ENCODE assay signal across 1 cellular context in the genomic region with DNA sequence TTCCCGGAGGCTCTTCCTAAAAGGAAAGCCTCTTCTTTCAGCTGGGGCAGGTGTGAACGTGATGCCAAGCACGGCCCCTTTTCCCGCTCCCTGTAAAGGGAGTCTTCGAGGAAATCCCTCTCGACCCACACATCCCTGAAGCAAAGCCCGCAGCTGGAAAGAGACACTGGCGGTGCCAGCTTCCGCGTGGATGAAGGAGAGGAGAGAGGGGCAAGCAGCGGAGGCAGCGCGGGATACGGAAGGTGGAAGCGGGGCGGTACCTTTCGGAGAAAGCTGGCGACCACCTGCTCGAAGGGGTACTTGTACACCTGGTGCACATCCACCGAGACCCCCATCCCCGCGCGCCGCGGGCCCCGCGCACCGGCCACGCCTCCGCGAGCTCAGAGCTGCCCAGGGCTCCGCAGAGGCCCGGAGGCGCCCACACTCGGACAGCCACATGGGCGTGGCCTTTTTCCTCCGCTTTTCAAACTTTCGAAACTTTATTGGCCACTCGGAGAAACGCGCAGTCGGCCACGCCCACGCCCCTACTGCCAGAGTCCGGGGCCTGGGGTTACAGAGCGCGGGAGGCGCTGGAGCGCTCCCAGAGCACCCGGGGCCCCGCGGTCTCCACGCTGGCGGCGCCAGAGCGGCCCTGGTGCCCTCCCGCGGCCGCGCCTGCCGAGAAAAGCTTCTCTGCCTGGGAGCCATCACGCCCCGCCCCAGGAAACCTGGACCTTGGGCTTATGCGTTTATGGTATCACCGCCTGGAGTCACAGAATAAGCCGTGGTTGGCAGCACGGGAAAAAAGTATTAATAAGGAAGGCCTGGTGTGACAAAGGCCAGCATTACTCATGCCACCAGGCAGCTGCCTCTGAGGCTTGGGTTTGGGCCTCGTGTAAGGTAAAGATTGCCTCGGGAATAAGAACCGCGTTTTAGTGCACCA.
TF ChIP-seq lines count a peak whose summit lies in the region.

A gene (minus strand): TSS at position 426 of the 922 bp plus-strand sequence. CDS start 91 bp downstream, at position 335.

TF ChIP-seq in HepG2, 621 proteins besides CTCF, POLR2A, EP300 and RAD21 (continued from another document and continues in another):
- TF ChIP-seq, protein P1, sequence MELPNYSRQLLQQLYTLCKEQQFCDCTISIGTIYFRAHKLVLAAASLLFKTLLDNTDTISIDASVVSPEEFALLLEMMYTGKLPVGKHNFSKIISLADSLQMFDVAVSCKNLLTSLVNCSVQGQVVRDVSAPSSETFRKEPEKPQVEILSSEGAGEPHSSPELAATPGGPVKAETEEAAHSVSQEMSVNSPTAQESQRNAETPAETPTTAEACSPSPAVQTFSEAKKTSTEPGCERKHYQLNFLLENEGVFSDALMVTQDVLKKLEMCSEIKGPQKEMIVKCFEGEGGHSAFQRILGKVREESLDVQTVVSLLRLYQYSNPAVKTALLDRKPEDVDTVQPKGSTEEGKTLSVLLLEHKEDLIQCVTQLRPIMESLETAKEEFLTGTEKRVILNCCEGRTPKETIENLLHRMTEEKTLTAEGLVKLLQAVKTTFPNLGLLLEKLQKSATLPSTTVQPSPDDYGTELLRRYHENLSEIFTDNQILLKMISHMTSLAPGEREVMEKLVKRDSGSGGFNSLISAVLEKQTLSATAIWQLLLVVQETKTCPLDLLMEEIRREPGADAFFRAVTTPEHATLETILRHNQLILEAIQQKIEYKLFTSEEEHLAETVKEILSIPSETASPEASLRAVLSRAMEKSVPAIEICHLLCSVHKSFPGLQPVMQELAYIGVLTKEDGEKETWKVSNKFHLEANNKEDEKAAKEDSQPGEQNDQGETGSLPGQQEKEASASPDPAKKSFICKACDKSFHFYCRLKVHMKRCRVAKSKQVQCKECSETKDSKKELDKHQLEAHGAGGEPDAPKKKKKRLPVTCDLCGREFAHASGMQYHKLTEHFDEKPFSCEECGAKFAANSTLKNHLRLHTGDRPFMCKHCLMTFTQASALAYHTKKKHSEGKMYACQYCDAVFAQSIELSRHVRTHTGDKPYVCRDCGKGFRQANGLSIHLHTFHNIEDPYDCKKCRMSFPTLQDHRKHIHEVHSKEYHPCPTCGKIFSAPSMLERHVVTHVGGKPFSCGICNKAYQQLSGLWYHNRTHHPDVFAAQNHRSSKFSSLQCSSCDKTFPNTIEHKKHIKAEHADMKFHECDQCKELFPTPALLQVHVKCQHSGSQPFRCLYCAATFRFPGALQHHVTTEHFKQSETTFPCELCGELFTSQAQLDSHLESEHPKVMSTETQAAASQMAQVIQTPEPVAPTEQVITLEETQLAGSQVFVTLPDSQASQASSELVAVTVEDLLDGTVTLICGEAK (IDR thresholded peaks at IDR 0.05): peak; percentile 99
- TF ChIP-seq, protein P1 (CRISPR knock-in tag; IDR thresholded peaks at IDR 0.05): peak; percentile 100
- TF ChIP-seq, protein P2, sequence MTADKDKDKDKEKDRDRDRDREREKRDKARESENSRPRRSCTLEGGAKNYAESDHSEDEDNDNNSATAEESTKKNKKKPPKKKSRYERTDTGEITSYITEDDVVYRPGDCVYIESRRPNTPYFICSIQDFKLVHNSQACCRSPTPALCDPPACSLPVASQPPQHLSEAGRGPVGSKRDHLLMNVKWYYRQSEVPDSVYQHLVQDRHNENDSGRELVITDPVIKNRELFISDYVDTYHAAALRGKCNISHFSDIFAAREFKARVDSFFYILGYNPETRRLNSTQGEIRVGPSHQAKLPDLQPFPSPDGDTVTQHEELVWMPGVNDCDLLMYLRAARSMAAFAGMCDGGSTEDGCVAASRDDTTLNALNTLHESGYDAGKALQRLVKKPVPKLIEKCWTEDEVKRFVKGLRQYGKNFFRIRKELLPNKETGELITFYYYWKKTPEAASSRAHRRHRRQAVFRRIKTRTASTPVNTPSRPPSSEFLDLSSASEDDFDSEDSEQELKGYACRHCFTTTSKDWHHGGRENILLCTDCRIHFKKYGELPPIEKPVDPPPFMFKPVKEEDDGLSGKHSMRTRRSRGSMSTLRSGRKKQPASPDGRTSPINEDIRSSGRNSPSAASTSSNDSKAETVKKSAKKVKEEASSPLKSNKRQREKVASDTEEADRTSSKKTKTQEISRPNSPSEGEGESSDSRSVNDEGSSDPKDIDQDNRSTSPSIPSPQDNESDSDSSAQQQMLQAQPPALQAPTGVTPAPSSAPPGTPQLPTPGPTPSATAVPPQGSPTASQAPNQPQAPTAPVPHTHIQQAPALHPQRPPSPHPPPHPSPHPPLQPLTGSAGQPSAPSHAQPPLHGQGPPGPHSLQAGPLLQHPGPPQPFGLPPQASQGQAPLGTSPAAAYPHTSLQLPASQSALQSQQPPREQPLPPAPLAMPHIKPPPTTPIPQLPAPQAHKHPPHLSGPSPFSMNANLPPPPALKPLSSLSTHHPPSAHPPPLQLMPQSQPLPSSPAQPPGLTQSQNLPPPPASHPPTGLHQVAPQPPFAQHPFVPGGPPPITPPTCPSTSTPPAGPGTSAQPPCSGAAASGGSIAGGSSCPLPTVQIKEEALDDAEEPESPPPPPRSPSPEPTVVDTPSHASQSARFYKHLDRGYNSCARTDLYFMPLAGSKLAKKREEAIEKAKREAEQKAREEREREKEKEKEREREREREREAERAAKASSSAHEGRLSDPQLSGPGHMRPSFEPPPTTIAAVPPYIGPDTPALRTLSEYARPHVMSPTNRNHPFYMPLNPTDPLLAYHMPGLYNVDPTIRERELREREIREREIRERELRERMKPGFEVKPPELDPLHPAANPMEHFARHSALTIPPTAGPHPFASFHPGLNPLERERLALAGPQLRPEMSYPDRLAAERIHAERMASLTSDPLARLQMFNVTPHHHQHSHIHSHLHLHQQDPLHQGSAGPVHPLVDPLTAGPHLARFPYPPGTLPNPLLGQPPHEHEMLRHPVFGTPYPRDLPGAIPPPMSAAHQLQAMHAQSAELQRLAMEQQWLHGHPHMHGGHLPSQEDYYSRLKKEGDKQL (CRISPR knock-in tag; IDR thresholded peaks at IDR 0.05; ENCODE audit: low read depth): no peak
- TF ChIP-seq MAF1 (CRISPR knock-in tag; IDR thresholded peaks at IDR 0.05; ENCODE audit: borderline replicate concordance): peak; percentile 71; the same call in 1 of the 2 replicates
- TF ChIP-seq ZMAT3 (CRISPR knock-in tag; conservative IDR thresholded peaks at IDR 0.05): peak; percentile 73
- no peak for TF ChIP-seq RFX5 (IDR thresholded peaks at IDR 0.05; ENCODE audit: low read depth, low read length)
- no peak for TF ChIP-seq ATF7 (IDR thresholded peaks at IDR 0.05)
- no peak for TF ChIP-seq ATF7 (CRISPR knock-in tag; IDR thresholded peaks at IDR 0.05)
- no peak for TF ChIP-seq HNF4G (IDR thresholded peaks at IDR 0.05; ENCODE audit: borderline replicate concordance, low read depth, low read length)
- TF ChIP-seq HNF4G (CRISPR knock-in tag; IDR thresholded peaks at IDR 0.05; ENCODE audit: borderline replicate concordance, low read depth): peak; percentile 57; the same call in 1 of the 2 replicates
- peak; percentile 90 for TF ChIP-seq SAP130 (CRISPR knock-in tag; IDR thresholded peaks at IDR 0.05; ENCODE audit: low read depth)
- TF ChIP-seq ZBTB20 (CRISPR knock-in tag; IDR thresholded peaks at IDR 0.05; ENCODE audit: borderline replicate concordance, low read depth): no peak
- no peak for TF ChIP-seq TBX3 (IDR thresholded peaks at IDR 0.05; ENCODE audit: borderline replicate concordance)
- TF ChIP-seq, protein P3, sequence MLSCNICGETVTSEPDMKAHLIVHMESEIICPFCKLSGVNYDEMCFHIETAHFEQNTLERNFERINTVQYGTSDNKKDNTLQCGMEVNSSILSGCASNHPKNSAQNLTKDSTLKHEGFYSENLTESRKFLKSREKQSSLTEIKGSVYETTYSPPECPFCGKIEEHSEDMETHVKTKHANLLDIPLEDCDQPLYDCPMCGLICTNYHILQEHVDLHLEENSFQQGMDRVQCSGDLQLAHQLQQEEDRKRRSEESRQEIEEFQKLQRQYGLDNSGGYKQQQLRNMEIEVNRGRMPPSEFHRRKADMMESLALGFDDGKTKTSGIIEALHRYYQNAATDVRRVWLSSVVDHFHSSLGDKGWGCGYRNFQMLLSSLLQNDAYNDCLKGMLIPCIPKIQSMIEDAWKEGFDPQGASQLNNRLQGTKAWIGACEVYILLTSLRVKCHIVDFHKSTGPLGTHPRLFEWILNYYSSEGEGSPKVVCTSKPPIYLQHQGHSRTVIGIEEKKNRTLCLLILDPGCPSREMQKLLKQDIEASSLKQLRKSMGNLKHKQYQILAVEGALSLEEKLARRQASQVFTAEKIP (CRISPR knock-in tag; IDR thresholded peaks at IDR 0.05; ENCODE audit: borderline replicate concordance): no peak
- TF ChIP-seq ARNTL (CRISPR knock-in tag; IDR thresholded peaks at IDR 0.05): no peak
- TF ChIP-seq, protein P4, sequence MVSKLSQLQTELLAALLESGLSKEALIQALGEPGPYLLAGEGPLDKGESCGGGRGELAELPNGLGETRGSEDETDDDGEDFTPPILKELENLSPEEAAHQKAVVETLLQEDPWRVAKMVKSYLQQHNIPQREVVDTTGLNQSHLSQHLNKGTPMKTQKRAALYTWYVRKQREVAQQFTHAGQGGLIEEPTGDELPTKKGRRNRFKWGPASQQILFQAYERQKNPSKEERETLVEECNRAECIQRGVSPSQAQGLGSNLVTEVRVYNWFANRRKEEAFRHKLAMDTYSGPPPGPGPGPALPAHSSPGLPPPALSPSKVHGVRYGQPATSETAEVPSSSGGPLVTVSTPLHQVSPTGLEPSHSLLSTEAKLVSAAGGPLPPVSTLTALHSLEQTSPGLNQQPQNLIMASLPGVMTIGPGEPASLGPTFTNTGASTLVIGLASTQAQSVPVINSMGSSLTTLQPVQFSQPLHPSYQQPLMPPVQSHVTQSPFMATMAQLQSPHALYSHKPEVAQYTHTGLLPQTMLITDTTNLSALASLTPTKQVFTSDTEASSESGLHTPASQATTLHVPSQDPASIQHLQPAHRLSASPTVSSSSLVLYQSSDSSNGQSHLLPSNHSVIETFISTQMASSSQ (IDR thresholded peaks at IDR 0.05; ENCODE audit: low read depth): no peak
- TF ChIP-seq, protein P4 (CRISPR knock-in tag; IDR thresholded peaks at IDR 0.05; ENCODE audit: borderline replicate concordance): peak; percentile 33; the same call in 1 of the 2 replicates
- no peak for TF ChIP-seq SMARCC2 (IDR thresholded peaks at IDR 0.05)
- peak; percentile 30 for TF ChIP-seq ERF (CRISPR knock-in tag; IDR thresholded peaks at IDR 0.05)
- TF ChIP-seq, protein P5, sequence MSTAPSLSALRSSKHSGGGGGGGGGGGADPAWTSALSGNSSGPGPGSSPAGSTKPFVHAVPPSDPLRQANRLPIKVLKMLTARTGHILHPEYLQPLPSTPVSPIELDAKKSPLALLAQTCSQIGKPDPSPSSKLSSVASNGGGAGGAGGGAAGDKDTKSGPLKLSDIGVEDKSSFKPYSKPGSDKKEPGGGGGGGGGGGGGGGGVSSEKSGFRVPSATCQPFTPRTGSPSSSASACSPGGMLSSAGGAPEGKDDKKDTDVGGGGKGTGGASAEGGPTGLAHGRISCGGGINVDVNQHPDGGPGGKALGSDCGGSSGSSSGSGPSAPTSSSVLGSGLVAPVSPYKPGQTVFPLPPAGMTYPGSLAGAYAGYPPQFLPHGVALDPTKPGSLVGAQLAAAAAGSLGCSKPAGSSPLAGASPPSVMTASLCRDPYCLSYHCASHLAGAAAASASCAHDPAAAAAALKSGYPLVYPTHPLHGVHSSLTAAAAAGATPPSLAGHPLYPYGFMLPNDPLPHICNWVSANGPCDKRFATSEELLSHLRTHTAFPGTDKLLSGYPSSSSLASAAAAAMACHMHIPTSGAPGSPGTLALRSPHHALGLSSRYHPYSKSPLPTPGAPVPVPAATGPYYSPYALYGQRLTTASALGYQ (CRISPR knock-in tag; IDR thresholded peaks at IDR 0.05): peak; percentile 56; the same call in 1 of the 2 replicates
- TF ChIP-seq, protein P6, sequence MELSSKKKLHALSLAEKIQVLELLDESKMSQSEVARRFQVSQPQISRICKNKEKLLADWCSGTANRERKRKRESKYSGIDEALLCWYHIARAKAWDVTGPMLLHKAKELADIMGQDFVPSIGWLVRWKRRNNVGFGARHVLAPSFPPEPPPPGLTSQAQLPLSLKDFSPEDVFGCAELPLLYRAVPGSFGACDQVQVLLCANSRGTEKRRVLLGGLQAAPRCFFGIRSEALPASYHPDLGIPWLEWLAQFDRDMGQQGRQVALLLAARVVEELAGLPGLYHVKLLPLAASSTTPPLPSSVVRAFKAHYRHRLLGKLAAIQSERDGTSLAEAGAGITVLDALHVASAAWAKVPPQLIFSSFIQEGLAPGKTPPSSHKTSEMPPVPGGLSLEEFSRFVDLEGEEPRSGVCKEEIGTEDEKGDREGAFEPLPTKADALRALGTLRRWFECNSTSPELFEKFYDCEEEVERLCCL (CRISPR knock-in tag; IDR thresholded peaks at IDR 0.05; ENCODE audit: borderline replicate concordance): no peak
- TF ChIP-seq ZNF552 (CRISPR knock-in tag; IDR thresholded peaks at IDR 0.05; ENCODE audit: borderline replicate concordance): peak; percentile 55
- no peak for TF ChIP-seq FOXA1 (IDR thresholded peaks at IDR 0.05)
- 0 out of 2 replicates have a peak, but pooled peaks have one; percentile 15 for TF ChIP-seq FOXA1 (CRISPR knock-in tag; IDR thresholded peaks at IDR 0.05)
- TF ChIP-seq FOXK1 (CRISPR knock-in tag; IDR thresholded peaks at IDR 0.05; ENCODE audit: borderline replicate concordance, low read depth): peak; percentile 82; the same call in 1 of the 2 replicates
